ENCODE assay signal across 8 cellular contexts in genomic region chr12:108690799-108691153, GRCh38. TPM values are rescaled to one million over a fixed set of nuclear protein-coding genes. Genes with fewer than 3 reads are reported as not detected.
DNase-seq lines count a peak whose midpoint lies in the region; ATAC-seq and TF ChIP-seq lines count a peak whose summit lies in the region.

No MANE protein-coding gene starts in this region.

- peak overlapping the region; percentile 76 for H3K4me3 Mint-ChIP-seq in memory B cell

- no peaks in the 10 kb centered on the region for H3K27me3 Mint-ChIP-seq in memory B cell

- H3K9me3 Mint-ChIP-seq in memory B cell: peaks cover 1% of the 10 kb centered on the region

- H3K27me3 ChIP-seq in right atrium auricular region (no peaks in the 10 kb centered on the region), uterus (no peaks in the 10 kb centered on the region)

- peak overlapping the region in 1 of 2 donors; percentile 22 for H3K4me3 ChIP-seq in right atrium auricular region
- H3K4me3 ChIP-seq in uterus: no peak overlapping the region

- peaks cover 10% of the 10 kb centered on the region for H3K36me3 Mint-ChIP-seq in memory B cell

- WGBS in adipose tissue, 3 donors: 57 to 89% (median 66%) methylated on average over 2 of the region's 2 CpGs

- DNase-seq in right atrium auricular region (ENCODE audit: low spot score) (no peak), cardiac septum (ENCODE audit: low spot score) (no peak), memory B cell (ENCODE audit: low spot score in 2 of 2) (no peak), uterus (no peak), midbrain (lab: John Stamatoyannopoulos, UW) (no peak), amygdala (lab: John Stamatoyannopoulos, UW) (no peak), islet precursor cell (no peak)

- H3K9me3 ChIP-seq in right atrium auricular region (no peaks in the 10 kb centered on the region), uterus (no peaks in the 10 kb centered on the region)

- peak overlapping the region; percentile 81 for H3K27ac Mint-ChIP-seq in memory B cell

- H3K4me1 Mint-ChIP-seq in memory B cell: peaks cover 35% of the 10 kb centered on the region

- H3K4me1 ChIP-seq in right atrium auricular region: peaks cover 0 to 87% of the 10 kb centered on the region in 2 donors
- H3K4me1 ChIP-seq in uterus: peaks cover 36 to 54% of the 10 kb centered on the region in 2 donors

- intact Hi-C loops in cardiac septum (cut with DNase I) (loop anchor here (1.0 to 10.0 kb wide), 5 partner anchors 24 to 164 kb away; partner anchors contain the start of genes CORO1C and SSH1), uterus (cut with DNase I; ENCODE audit: low total_unique reads) (no loop called here)

- TF ChIP-seq CTCF in right atrium auricular region (IDR thresholded peaks at IDR 0.05) (no peak), uterus (IDR thresholded peaks at IDR 0.05) (no peak)

- no peak for ATAC-seq in memory B cell (ENCODE audit: low read depth)

- TF ChIP-seq POLR2A in uterus (IDR thresholded peaks at IDR 0.05): no peak

- H3K27ac ChIP-seq in right atrium auricular region: peak overlapping the region; percentile 96 to 98
- H3K27ac ChIP-seq in adipose tissue (ENCODE audit: low read depth, low read length): peak overlapping the region; percentile 91
- H3K27ac ChIP-seq in uterus: peak overlapping the region; percentile 95 to 99

- H3K36me3 ChIP-seq in right atrium auricular region: no peaks in the 10 kb centered on the region
- H3K36me3 ChIP-seq in uterus: no peaks in the 10 kb centered on the region

RNA-seq across cellular contexts. Expression of gene CORO1C, which starts 40.5 kb away (rescaled TPM):
- total RNA-seq in right atrium auricular region: 10 to 100 TPM; 59.6 to 70.7 TPM
- total RNA-seq in cardiac septum: 74.7 TPM
- polyA plus RNA-seq in adipose tissue: 10 to 100 TPM; 11.6 to 72.0 (median 53.3) TPM
- 100 to 1,000 TPM; 129 to 357 (median 235) TPM for total RNA-seq in uterus

RNA-seq across cellular contexts. Expression of gene SELPLG, which starts 57.1 kb away (rescaled TPM):
- total RNA-seq in right atrium auricular region: 1 to 10 TPM; 3.7 to 7.7 TPM
- total RNA-seq in cardiac septum: 3.1 TPM
- 10 to 100 TPM in 1 of 3 donors, 1 to 10 TPM in 2; 2.5 to 14.1 (median 8.8) TPM for polyA plus RNA-seq in adipose tissue
- 1 to 10 TPM; 1.5 to 6.5 (median 2.9) TPM for total RNA-seq in uterus
